10 cellular contexts compared by ENCODE assay signal in the genomic region with DNA sequence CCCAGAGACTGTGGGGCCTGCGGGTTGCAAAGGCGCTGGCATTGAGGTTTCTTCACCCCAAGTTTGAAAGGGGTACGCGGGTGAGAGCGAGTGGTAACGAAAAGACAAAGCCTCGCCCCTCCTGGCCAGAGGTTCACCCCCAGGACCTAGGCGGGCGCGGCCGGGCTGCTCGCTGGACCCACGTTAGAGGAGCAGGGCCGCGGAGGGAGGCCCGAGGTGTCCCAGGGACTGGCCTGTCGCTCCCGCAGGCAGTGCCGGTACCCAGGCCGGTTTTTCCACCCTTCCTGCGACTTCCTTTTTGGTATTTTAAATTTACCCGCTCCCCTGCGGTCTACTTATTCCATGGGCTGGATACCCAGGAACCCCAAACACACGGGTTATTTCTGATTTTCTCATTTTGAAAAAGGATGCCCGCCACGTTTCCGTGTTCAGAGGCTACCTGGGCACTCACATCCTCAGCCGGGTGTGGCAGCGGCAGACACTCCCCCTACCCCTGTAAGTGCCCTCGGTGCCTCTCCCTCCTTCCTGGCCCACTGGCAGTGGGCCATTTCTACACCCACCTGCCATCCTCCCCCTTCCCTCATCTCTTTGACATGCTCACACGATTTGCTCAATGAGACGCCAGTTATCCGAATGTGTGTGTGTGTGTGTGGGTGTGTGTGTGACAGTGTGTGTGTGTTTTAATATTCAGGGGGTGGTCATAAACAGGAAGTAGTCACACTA. TPM values are rescaled to one million over a fixed set of nuclear protein-coding genes. Genes with fewer than 3 reads are reported as not detected.
DNase-seq lines count a peak whose midpoint lies in the region; ATAC-seq and TF ChIP-seq lines count a peak whose summit lies in the region.
"Had no signal": no experiment of that assay in that cellular context is flagged by ENCODE, and none has a peak within 500 bp of the region (broad histone marks: within the 10 kb centered on the region; RNA-seq: fewer than 3 reads in every experiment).

No MANE protein-coding gene starts in this region.

- peaks cover 0 to 34% of the 10 kb centered on the region in 2 donors for H3K27me3 ChIP-seq in Peyer's patch
- H3K27me3 ChIP-seq in esophagus squamous epithelium, result peaks cover 8 to 100% (median 34%) of the 10 kb centered on the region in 4 donors
- peaks cover 5 to 97% (median 39%) of the 10 kb centered on the region in 3 donors for H3K27me3 ChIP-seq in psoas muscle (ENCODE audit: insufficient read depth in 3 of 3, low read length in 2 of 3)

- WGBS in esophagus squamous epithelium, 2 donors, result 23 to 33% methylated on average over 19 of the region's 33 CpGs
- 20 to 24% (median 23%) methylated on average over 33 of the region's 33 CpGs for WGBS in psoas muscle, 3 donors

- H3K27ac ChIP-seq in Peyer's patch, result peak overlapping the region in 2 of 4 donors; percentile 64 to 67
- peak overlapping the region; percentile 15 to 72 (median 54) for H3K27ac ChIP-seq in esophagus squamous epithelium
- H3K27ac ChIP-seq in psoas muscle, result peak overlapping the region; percentile 46

- TF ChIP-seq CTCF in Peyer's patch (IDR thresholded peaks at IDR 0.05), result no peak
- TF ChIP-seq CTCF in esophagus squamous epithelium (IDR thresholded peaks at IDR 0.05), result no peak
- no peak for TF ChIP-seq CTCF in psoas muscle (IDR thresholded peaks at IDR 0.05)

- H3K4me3 ChIP-seq in Peyer's patch (peak overlapping the region in 3 of 4 donors; percentile 24 to 56 (median 51)), esophagus squamous epithelium (peak overlapping the region; percentile 22 to 65 (median 36)), psoas muscle (peak overlapping the region; percentile 66)

- peaks cover 0 to 7% (median 0%) of the 10 kb centered on the region in 4 donors for H3K4me1 ChIP-seq in Peyer's patch
- H3K4me1 ChIP-seq in esophagus squamous epithelium, result peaks cover 7 to 36% (median 13%) of the 10 kb centered on the region in 3 donors
- H3K4me1 ChIP-seq in psoas muscle, result peaks cover 6% of the 10 kb centered on the region

- DNase-seq in Daoy (ENCODE audit: low read depth) (peak; percentile 84), Peyer's patch (no peak), esophagus squamous epithelium (lab: John Stamatoyannopoulos, UW) (no peak), psoas muscle (no peak), amniotic stem cell (lab: John Stamatoyannopoulos, UW) (no peak), inferior parietal cortex (ENCODE audit: extremely low spot score) (no peak)

- H3K36me3 ChIP-seq in Peyer's patch (no peaks in the 10 kb centered on the region), esophagus squamous epithelium (no peaks in the 10 kb centered on the region), psoas muscle (ENCODE audit: insufficient read depth in 1 of 2, low read depth in 1 of 2) (no peaks in the 10 kb centered on the region)

- ATAC-seq in psoas muscle, result peak in 1 of 4 donors; percentile 28
- no peak for ATAC-seq in GM18520 (IDR thresholded peaks at IDR 0.05; ENCODE audit: unreplicated experiment)
- no peak for ATAC-seq in GM19397 (IDR thresholded peaks at IDR 0.05; ENCODE audit: unreplicated experiment)

- no peaks in the 10 kb centered on the region for H3K9me3 ChIP-seq in Peyer's patch
- H3K9me3 ChIP-seq in esophagus squamous epithelium, result no peaks in the 10 kb centered on the region
- no peaks in the 10 kb centered on the region for H3K9me3 ChIP-seq in psoas muscle

- intact Hi-C loops in esophagus squamous epithelium (cut with DNase I), result loop anchor here (10.0 kb wide), 1 partner anchor 298 kb away; no protein-coding TSS in a partner anchor
- intact Hi-C loops in psoas muscle (cut with DNase I), result loop anchor here in 1 of 2 donors (5.0 kb wide), 1 partner anchor 176 kb away; no protein-coding TSS in a partner anchor

- no peak for TF ChIP-seq POLR2A in Peyer's patch (IDR thresholded peaks at IDR 0.05)
- no peak for TF ChIP-seq POLR2A in esophagus squamous epithelium (IDR thresholded peaks at IDR 0.05)

RNA-seq across cellular contexts. Expression of a gene that starts 1.6 kb away (rescaled TPM):
- 4.9 and 5.0 TPM in 2 replicates for total RNA-seq in Daoy (2014; rRNA removed; shearing (Covaris generic))
- total RNA-seq in Peyer's patch (10 to 100 TPM in 1 of 4 donors, 1 to 10 TPM in 3; 2.0 to 12.4 (median 3.0) TPM), esophagus squamous epithelium (1 to 10 TPM in 1 of 4 donors, under 1 TPM in 2, not detected in 1; 0.13 to 1.6 (median 0.57) TPM), psoas muscle (under 1 TPM; 0.12 to 0.57 (median 0.31) TPM)
- polyA plus RNA-seq in psoas muscle, result 1 to 10 TPM in 1 of 3 donors, under 1 TPM in 2; 0.14 to 1.3 (median 0.18) TPM
- total RNA-seq: T-helper 2 cell treated with Interferon-gamma antibody and Interleukin-4, amounts not matched to agents 100 ng/mL and 5 ng/mL, for 36 hours had no signal

RNA-seq across cellular contexts. Expression of a gene that starts 10.1 kb away (rescaled TPM):
- total RNA-seq in Daoy (2014; rRNA removed; shearing (Covaris generic)), result 4.6 and 5.4 TPM in 2 replicates
- total RNA-seq in Peyer's patch (1 to 10 TPM in 1 of 4 donors, under 1 TPM in 1, not detected in 2; 0.40 to 1.5 TPM), esophagus squamous epithelium (under 1 TPM; 0.09 to 0.57 (median 0.40) TPM), psoas muscle (under 1 TPM; 0.15 to 0.34 (median 0.26) TPM)
- polyA plus RNA-seq in psoas muscle, result under 1 TPM; 0.14 to 0.18 (median 0.16) TPM
- total RNA-seq: T-helper 2 cell treated with Interferon-gamma antibody and Interleukin-4, amounts not matched to agents 100 ng/mL and 5 ng/mL, for 36 hours had no signal
- polyA plus RNA-seq: neural cell had no signal

RNA-seq across cellular contexts. Expression of a gene that starts 21.7 kb away (rescaled TPM):
- total RNA-seq in Daoy (2014; rRNA removed; shearing (Covaris generic)), result 6.5 and 13.9 TPM in 2 replicates
- total RNA-seq in Peyer's patch (10 to 100 TPM; 18.2 to 35.4 (median 21.9) TPM), esophagus squamous epithelium (10 to 100 TPM; 10.7 to 17.7 (median 14.8) TPM), psoas muscle (10 to 100 TPM in 2 of 4 donors, 1 to 10 TPM in 2; 6.8 to 15.8 (median 11.5) TPM)
- 10 to 100 TPM in 1 of 3 donors, 1 to 10 TPM in 2; 4.3 to 16.0 (median 8.0) TPM for polyA plus RNA-seq in psoas muscle
